ENCODE assay signal across 15 cellular contexts in genomic region chr12:124279846-124280360, GRCh38. TPM values are rescaled to one million over a fixed set of nuclear protein-coding genes. Genes with fewer than 3 reads are reported as not detected.
DNase-seq lines count a peak whose midpoint lies in the region; ATAC-seq and TF ChIP-seq lines count a peak whose summit lies in the region.
"Had no signal": no experiment of that assay in that cellular context is flagged by ENCODE, and none has a peak within 500 bp of the region (broad histone marks: within the 10 kb centered on the region; RNA-seq: fewer than 3 reads in every experiment).

No MANE protein-coding gene starts in this region.

- WGBS in neuronal stem cell (ENCODE audit: extremely low coverage in 2 of 2, insufficient read length in 2 of 2, insufficient replicate concordance in 1 of 2), 2 donors: no CpG with 5 or more reads among the region's 19 CpGs

- H4K8ac ChIP-seq in neuronal stem cell (ENCODE audit: low read depth, low read length): no peak overlapping the region

- H2AK5ac ChIP-seq in neuronal stem cell (ENCODE audit: low read depth, low read length): peak overlapping the region; percentile 87

- no peaks in the 10 kb centered on the region for H3K36me3 ChIP-seq in MG63
- no peaks in the 10 kb centered on the region for H3K36me3 ChIP-seq in neuronal stem cell (replicated peaks in 1 of 2; ENCODE audit: control insufficient read depth in 2 of 2, insufficient read depth in 2 of 2, low read length in 2 of 2)
- H3K36me3 ChIP-seq: stomach had no signal

- H3K27me3 ChIP-seq in MG63 (peaks cover 4% of the 10 kb centered on the region), neuronal stem cell (ENCODE audit: control insufficient read depth in 3 of 3, insufficient read depth in 3 of 3, low read depth in 1 of 3, low read length in 3 of 3) (peaks cover 0 to 7% (median 0%) of the 10 kb centered on the region in 3 experiments)

- no peaks in the 10 kb centered on the region for H3K79me1 ChIP-seq in neuronal stem cell (ENCODE audit: low read depth, low read length)

- no peak overlapping the region for H2BK15ac ChIP-seq in neuronal stem cell (ENCODE audit: low read length)

- no peak overlapping the region for H3K4me2 ChIP-seq in neuronal stem cell (ENCODE audit: insufficient read depth, low read length, poor library complexity, severe bottlenecking)
- H3K4me2 ChIP-seq: SK-N-SH had no signal

- DNase-seq in COLO668 (lab: John Stamatoyannopoulos, UW; ENCODE audit: unreplicated experiment) (peak; percentile 71), MG63 (peak; percentile 34), dermis blood vessel endothelial cell (peak; percentile 15), neuronal stem cell (ENCODE audit: low spot score) (no peak), coronary artery (ENCODE audit: low spot score) (no peak)
- DNase-seq in stimulated activated CD4-positive, alpha-beta T cell treated with anti-CD3 and anti-CD28 coated beads, Interleukin-15, amount 100 ng/mL, for 24 hours: no peak
- DNase-seq: activated CD8-positive, alpha-beta memory T cell treated with anti-CD3 and anti-CD28 coated beads, Interleukin-2, amount 10 ng/mL, durations not matched to agents 7 days and 5 days; activated naive CD4-positive, alpha-beta T cell; CD8-positive, alpha-beta memory T cell; natural killer cell; NCI-H1694; SK-N-SH; stomach had no signal

- no peak overlapping the region for H2BK120ac ChIP-seq in neuronal stem cell (ENCODE audit: low read depth, low read length)

- H2BK12ac ChIP-seq in neuronal stem cell (ENCODE audit: low read length): no peak overlapping the region

- no peak overlapping the region for H3K4me3 ChIP-seq in MG63
- H3K4me3 ChIP-seq in neuronal stem cell (ENCODE audit: low read length in 2 of 2): no peak overlapping the region
- H3K4me3 ChIP-seq in coronary artery: no peak overlapping the region
- H3K4me3 ChIP-seq: stomach had no signal

- no peak overlapping the region for H3K27ac ChIP-seq in neuronal stem cell (replicated peaks; ENCODE audit: low read length)
- no peak overlapping the region for H3K27ac ChIP-seq in coronary artery
- H3K27ac ChIP-seq: stomach had no signal

- peak overlapping the region; percentile 35 for H3K23ac ChIP-seq in neuronal stem cell (ENCODE audit: low read depth, low read length, poor library complexity)

- no peak for ATAC-seq in HG03039 (IDR thresholded peaks at IDR 0.05; ENCODE audit: unreplicated experiment)
- ATAC-seq: activated CD8-positive, alpha-beta memory T cell treated with anti-CD3 and anti-CD28 coated beads, Interleukin-2, amount 10 ng/mL, durations not matched to agents 7 days and 5 days; natural killer cell had no signal

- no peak for TF ChIP-seq CTCF in coronary artery (IDR thresholded peaks at IDR 0.05)

- H3K9me3 ChIP-seq in MG63: 0 out of 2 replicates have a peak, but pooled peaks cover 3% of the 10 kb centered on the region
- peaks cover 2 to 12% of the 10 kb centered on the region in 2 donors for H3K9me3 ChIP-seq in neuronal stem cell (replicated peaks in 1 of 2; ENCODE audit: control insufficient read depth in 2 of 2, insufficient read depth in 1 of 2, low read depth in 1 of 2, low read length in 2 of 2)
- H3K9me3 ChIP-seq: SK-N-SH had no signal

- peak overlapping the region; percentile 38 for H2AFZ ChIP-seq in neuronal stem cell (ENCODE audit: low read length)

- peak overlapping the region; percentile 18 for H3K9ac ChIP-seq in neuronal stem cell (ENCODE audit: low read depth, low read length, poor library complexity)
- H3K9ac ChIP-seq: SK-N-SH had no signal

- no peak overlapping the region for H3K4ac ChIP-seq in neuronal stem cell (ENCODE audit: low read length)

- no peak overlapping the region for H4K91ac ChIP-seq in neuronal stem cell (ENCODE audit: low read depth, low read length, poor library complexity)

- peak overlapping the region; percentile 63 for H3K18ac ChIP-seq in neuronal stem cell (ENCODE audit: low read length)

- H3K14ac ChIP-seq in neuronal stem cell (ENCODE audit: low read length): peak overlapping the region; percentile 11

- H3K4me1 ChIP-seq in neuronal stem cell (ENCODE audit: control insufficient read depth in 2 of 2, insufficient read depth in 1 of 2, low read depth in 1 of 2, low read length in 2 of 2): peaks cover 7 to 27% of the 10 kb centered on the region in 2 donors

- no peak overlapping the region for H2BK5ac ChIP-seq in neuronal stem cell (ENCODE audit: low read length)

RNA-seq across cellular contexts. Expression of gene RFLNA, which starts 15.0 kb away (rescaled TPM):
- total RNA-seq in MG63 (2014; rRNA removed; shearing (Covaris generic); ENCODE audit: low replicate concordance): 7.7 and 17.8 TPM in 2 replicates
- total RNA-seq in dermis blood vessel endothelial cell: under 0.01 and 0.19 TPM in 2 replicates
- 1.5 TPM for polyA plus RNA-seq in neuronal stem cell (2013, experiment 1 of 2)
- 2.0 TPM for polyA plus RNA-seq in neuronal stem cell (2013, experiment 2 of 2)
- total RNA-seq: activated CD8-positive, alpha-beta memory T cell treated with anti-CD3 and anti-CD28 coated beads, Interleukin-2, amount 10 ng/mL, durations not matched to agents 7 days and 5 days; bronchial epithelial cell; CD8-positive, alpha-beta memory T cell had no signal
- polyA plus RNA-seq: CD8-positive, alpha-beta memory T cell had no signal

Comparison
In these comparisons a context has a peak if more than half of its experiments do, and no peak if none do; other contexts are left out.
1. DNase-seq: peak in COLO668 (single experiment), MG63 (single experiment) and dermis blood vessel endothelial cell (single experiment); none in neuronal stem cell (single experiment), coronary artery (single experiment) and stimulated activated CD4-positive, alpha-beta T cell treated with anti-CD3 and anti-CD28 coated beads, Interleukin-15, amount 100 ng/mL, for 24 hours (single experiment).